Comparison of ENCODE assay signal across 1 cellular context in genomic region chr3:51559266-51559907, GRCh38.
TF ChIP-seq lines count a peak whose summit lies in the region.

No MANE protein-coding gene starts in this region.

TF ChIP-seq in K562, 482 proteins besides CTCF, POLR2A, EP300 and RAD21:
- peak; percentile 62 for TF ChIP-seq NFIC (IDR thresholded peaks at IDR 0.05)
- no peak for TF ChIP-seq SIN3A (IDR thresholded peaks at IDR 0.05; ENCODE audit: borderline replicate concordance in 2 of 2, control insufficient read depth in 1 of 2, low read depth in 2 of 2, low read length in 2 of 2)
- peak; percentile 77 for TF ChIP-seq ZNF239 (CRISPR knock-in tag; IDR thresholded peaks at IDR 0.05)
